In genomic region chr1:184427722-184428121, GRCh38 we compare ENCODE assay signal across 1 cellular context.
TF ChIP-seq lines count a peak whose summit lies in the region.

No MANE protein-coding gene starts in this region.

TF ChIP-seq in WTC11, 78 proteins besides CTCF, POLR2A, EP300 and RAD21 (continued from another document):
- TF ChIP-seq FOXP4 (CRISPR knock-in tag; IDR thresholded peaks at IDR 0.05) = no peak
- no peak for TF ChIP-seq USF2 (CRISPR knock-in tag; IDR thresholded peaks at IDR 0.05)
- TF ChIP-seq ZNF263 (CRISPR knock-in tag; IDR thresholded peaks at IDR 0.05; ENCODE audit: low read depth) = no peak
- no peak for TF ChIP-seq NR3C1 (CRISPR knock-in tag; conservative IDR thresholded peaks at IDR 0.05; ENCODE audit: low read depth)
- no peak for TF ChIP-seq SMAD4 (CRISPR knock-in tag; IDR thresholded peaks at IDR 0.05)
- TF ChIP-seq ZBTB21 (CRISPR knock-in tag; IDR thresholded peaks at IDR 0.05; ENCODE audit: borderline replicate concordance) = no peak
- TF ChIP-seq MLX (CRISPR knock-in tag; IDR thresholded peaks at IDR 0.05) = no peak
- TF ChIP-seq KAT7 (CRISPR knock-in tag; IDR thresholded peaks at IDR 0.05; ENCODE audit: borderline replicate concordance) = no peak
- TF ChIP-seq NFE2L1 (CRISPR knock-in tag; IDR thresholded peaks at IDR 0.05) = no peak
- TF ChIP-seq TCF7 (CRISPR knock-in tag; IDR thresholded peaks at IDR 0.05; ENCODE audit: low read depth) = no peak
- TF ChIP-seq ZMAT4 (CRISPR knock-in tag; IDR thresholded peaks at IDR 0.05) = no peak
- TF ChIP-seq E2F1 (CRISPR knock-in tag; IDR thresholded peaks at IDR 0.05) = no peak
- no peak for TF ChIP-seq ERG (CRISPR knock-in tag; IDR thresholded peaks at IDR 0.05)
- no peak for TF ChIP-seq ATF3 (CRISPR knock-in tag; conservative IDR thresholded peaks at IDR 0.05)
- TF ChIP-seq ATF6 (CRISPR knock-in tag; IDR thresholded peaks at IDR 0.05) = no peak
- TF ChIP-seq E2F4 (CRISPR knock-in tag; IDR thresholded peaks at IDR 0.05; ENCODE audit: borderline replicate concordance, low read depth) = no peak
TF ChIP-seq in WTC11: peak in this region for 0.
